ENCODE assay signal across 20 cellular contexts in the genomic region with DNA sequence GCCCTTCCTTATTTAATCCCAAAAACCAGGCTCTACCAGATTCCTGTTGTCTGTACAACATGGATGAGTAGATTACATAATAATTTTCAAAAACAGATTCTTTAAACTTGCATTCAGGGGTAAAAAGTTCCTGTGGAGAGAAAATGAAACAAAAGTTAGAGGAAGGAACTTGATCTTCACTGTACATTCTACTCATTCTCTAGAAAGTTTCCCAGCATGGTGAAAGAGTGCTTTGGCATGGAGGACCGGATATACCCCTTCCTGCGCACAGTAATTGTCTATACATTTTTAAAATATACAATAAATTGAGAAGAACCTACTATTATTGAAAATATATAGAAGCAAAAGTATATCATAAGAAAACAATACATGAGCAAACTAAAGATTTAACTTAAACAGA.
"Had no signal": no experiment of that assay in that cellular context is flagged by ENCODE, and none has a peak within 500 bp of the region (broad histone marks: within the 10 kb centered on the region; RNA-seq: fewer than 3 reads in every experiment).

No MANE protein-coding gene starts in this region.

- H3K4me3 ChIP-seq: dorsolateral prefrontal cortex, esophagus muscularis mucosa, gastrocnemius medialis, heart right ventricle, psoas muscle, right lobe of liver, suprapubic skin, thyroid gland, uterus had no signal

- H3K9me3 ChIP-seq: esophagus muscularis mucosa, gastrocnemius medialis, heart right ventricle, neutrophil, psoas muscle, right lobe of liver, suprapubic skin, thyroid gland, uterus had no signal

- DNase-seq: dorsolateral prefrontal cortex; effector memory CD4-positive, alpha-beta T cell; gastrocnemius medialis; heart right ventricle; islet precursor cell; mammary epithelial cell; naive thymus-derived CD4-positive, alpha-beta T cell; nephron progenitor cell; psoas muscle; retina; right lobe of liver; stimulated activated CD4-positive, alpha-beta T cell treated with anti-CD3 and anti-CD28 coated beads, Interleukin-4, amount 100 ng/mL, for 1 hour; stimulated activated CD8-positive, alpha-beta memory T cell treated with anti-CD3 and anti-CD28 coated beads, Interleukin-4, amount 100 ng/mL, for 48 hours; stimulated activated naive CD8-positive, alpha-beta T cell treated with anti-CD3 and anti-CD28 coated beads, Interleukin-15, Interleukin-2, amounts not matched to agents 100 U/mL and 50 U/mL, for 24 hours; thyroid gland; uterus had no signal

- ATAC-seq: gastrocnemius medialis; heart right ventricle; naive thymus-derived CD4-positive, alpha-beta T cell; psoas muscle; stimulated activated effector memory CD8-positive, alpha-beta T cell treated with anti-CD3 and anti-CD28 coated beads, Interleukin-12 subunit alpha, Interleukin-12 subunit beta, amount 100 ng/mL, for 72 hours; stimulated activated naive CD8-positive, alpha-beta T cell treated with anti-CD3 and anti-CD28 coated beads, Interleukin-15, Interleukin-2, amounts not matched to agents 100 U/mL and 50 U/mL, for 24 hours had no signal

- H3K36me3 ChIP-seq: gastrocnemius medialis, heart right ventricle, neutrophil, right lobe of liver, suprapubic skin, thyroid gland, uterus had no signal

- H3K4me1 ChIP-seq: gastrocnemius medialis, heart right ventricle, psoas muscle, suprapubic skin, thyroid gland, uterus had no signal

- H3K27ac ChIP-seq: dorsolateral prefrontal cortex, esophagus muscularis mucosa, gastrocnemius medialis, heart right ventricle, neutrophil, psoas muscle, right lobe of liver, suprapubic skin, thyroid gland, uterus had no signal

- H3K27me3 ChIP-seq: dorsolateral prefrontal cortex, esophagus muscularis mucosa, gastrocnemius medialis, heart right ventricle, neutrophil, right lobe of liver, suprapubic skin, thyroid gland, uterus had no signal
